In the genomic region with DNA sequence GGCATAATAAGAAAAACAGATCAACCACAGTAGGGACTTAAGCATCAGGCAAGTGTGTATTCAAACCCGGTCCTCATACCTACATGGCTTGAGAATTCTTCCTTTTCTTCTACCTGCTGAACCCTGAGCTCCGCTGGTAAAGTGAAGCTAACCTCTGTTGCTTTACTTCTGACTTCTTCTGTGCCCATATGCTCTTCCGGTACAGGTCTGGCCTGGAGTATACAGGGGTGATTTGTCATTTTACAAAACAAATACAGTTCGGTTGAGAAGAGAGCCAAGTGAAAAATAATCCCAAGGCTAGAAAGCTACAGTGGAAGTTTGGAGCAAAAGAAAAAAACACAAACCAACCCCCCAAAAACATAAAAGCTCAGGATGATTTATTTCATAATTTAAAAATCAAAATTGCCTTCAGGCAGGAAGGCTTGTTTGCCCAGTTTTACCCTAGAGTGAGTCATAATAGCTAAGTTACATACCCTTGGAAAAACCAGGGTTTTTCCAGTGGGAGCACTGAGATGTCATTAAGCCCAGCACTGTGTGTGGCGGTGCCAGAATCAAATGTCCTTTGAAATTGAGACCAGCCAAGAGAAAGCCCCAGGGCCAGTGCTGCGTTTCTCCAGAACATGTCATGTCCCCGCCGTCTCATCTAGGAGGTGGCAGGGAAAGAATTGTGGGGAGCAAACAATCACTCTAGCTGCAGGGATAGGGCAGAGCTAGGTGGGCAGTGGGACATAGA, we compare ENCODE assay signal across 16 cellular contexts.
"Had no signal": no experiment of that assay in that cellular context is flagged by ENCODE, and none has a peak within 500 bp of the region (broad histone marks: within the 10 kb centered on the region; RNA-seq: fewer than 3 reads in every experiment).

No MANE protein-coding gene starts in this region.

- H3K4me1 Mint-ChIP-seq: activated B cell treated with CpG ODN at 0.5 μM for 24 hours; activated CD4-positive, alpha-beta T cell treated with anti-CD3 and anti-CD28 coated beads, Interleukin-2, amount 10 ng/mL, durations not matched to agents 24 days and 14 days; immature natural killer cell; memory B cell had no signal

- H3K36me3 ChIP-seq: left lung, neural progenitor cell, ovary, stomach, thoracic aorta, uterus had no signal

- DNase-seq: activated B cell treated with CpG ODN at 0.5 μM for 24 hours; activated CD4-positive, alpha-beta T cell treated with anti-CD3 and anti-CD28 coated beads, Interleukin-2, amount 10 ng/mL, durations not matched to agents 24 days and 14 days; amniotic stem cell; immature natural killer cell; left lung; ovary; retina; stomach; T-helper 2 cell; uterus had no signal

- H3K9me3 ChIP-seq: left lung, ovary, stomach, thoracic aorta, uterus had no signal

- H3K9me3 Mint-ChIP-seq: activated B cell treated with CpG ODN at 0.5 μM for 24 hours; activated CD4-positive, alpha-beta T cell treated with anti-CD3 and anti-CD28 coated beads, Interleukin-2, amount 10 ng/mL, durations not matched to agents 24 days and 14 days; activated naive CD4-positive, alpha-beta T cell treated with anti-CD3 and anti-CD28 coated beads, Interleukin-2, amount 50 U/mL, for 72 hours; immature natural killer cell; neural progenitor cell had no signal

- H3K4me3 ChIP-seq: left lung, neural progenitor cell, ovary, stomach, thoracic aorta, uterus had no signal

- H3K9ac ChIP-seq: neural progenitor cell had no signal

- H3K27me3 ChIP-seq: neural progenitor cell, ovary, uterus had no signal

- H3K27ac Mint-ChIP-seq: activated B cell treated with CpG ODN at 0.5 μM for 24 hours; activated CD4-positive, alpha-beta T cell treated with anti-CD3 and anti-CD28 coated beads, Interleukin-2, amount 10 ng/mL, durations not matched to agents 24 days and 14 days; activated naive CD4-positive, alpha-beta T cell treated with anti-CD3 and anti-CD28 coated beads, Interleukin-2, amount 50 U/mL, for 72 hours; immature natural killer cell; memory B cell; neural progenitor cell had no signal

- H3K27me3 Mint-ChIP-seq: activated CD4-positive, alpha-beta T cell treated with anti-CD3 and anti-CD28 coated beads, Interleukin-2, amount 10 ng/mL, durations not matched to agents 24 days and 14 days had no signal

- H3K4me1 ChIP-seq: left lung, neural progenitor cell, stomach, uterus had no signal

- H3K27ac ChIP-seq: left lung, neural progenitor cell, ovary, stomach, thoracic aorta, uterus had no signal

- ATAC-seq: activated naive CD4-positive, alpha-beta T cell treated with anti-CD3 and anti-CD28 coated beads, Interleukin-2, amount 50 U/mL, for 72 hours; left lung had no signal

- FAIRE-seq: colon, TTC549 had no signal

- H3K4me3 Mint-ChIP-seq: activated B cell treated with CpG ODN at 0.5 μM for 24 hours; activated CD4-positive, alpha-beta T cell treated with anti-CD3 and anti-CD28 coated beads, Interleukin-2, amount 10 ng/mL, durations not matched to agents 24 days and 14 days; immature natural killer cell; memory B cell; neural progenitor cell had no signal

- H3K36me3 Mint-ChIP-seq: activated naive CD4-positive, alpha-beta T cell treated with anti-CD3 and anti-CD28 coated beads, Interleukin-2, amount 50 U/mL, for 72 hours; immature natural killer cell; memory B cell; neural progenitor cell had no signal
